ENCODE assay signal across 1 cellular context in genomic region chr7:129103561-129104324, GRCh38.
TF ChIP-seq lines count a peak whose summit lies in the region.

No MANE protein-coding gene starts in this region.

TF ChIP-seq in liver, 16 proteins besides CTCF, POLR2A, EP300 and RAD21 (continued from another document):
- peak; percentile 55 to 71 for TF ChIP-seq HNF4A (conservative IDR thresholded peaks at IDR 0.05)
